Comparison of ENCODE assay signal across 12 cellular contexts in the genomic region with DNA sequence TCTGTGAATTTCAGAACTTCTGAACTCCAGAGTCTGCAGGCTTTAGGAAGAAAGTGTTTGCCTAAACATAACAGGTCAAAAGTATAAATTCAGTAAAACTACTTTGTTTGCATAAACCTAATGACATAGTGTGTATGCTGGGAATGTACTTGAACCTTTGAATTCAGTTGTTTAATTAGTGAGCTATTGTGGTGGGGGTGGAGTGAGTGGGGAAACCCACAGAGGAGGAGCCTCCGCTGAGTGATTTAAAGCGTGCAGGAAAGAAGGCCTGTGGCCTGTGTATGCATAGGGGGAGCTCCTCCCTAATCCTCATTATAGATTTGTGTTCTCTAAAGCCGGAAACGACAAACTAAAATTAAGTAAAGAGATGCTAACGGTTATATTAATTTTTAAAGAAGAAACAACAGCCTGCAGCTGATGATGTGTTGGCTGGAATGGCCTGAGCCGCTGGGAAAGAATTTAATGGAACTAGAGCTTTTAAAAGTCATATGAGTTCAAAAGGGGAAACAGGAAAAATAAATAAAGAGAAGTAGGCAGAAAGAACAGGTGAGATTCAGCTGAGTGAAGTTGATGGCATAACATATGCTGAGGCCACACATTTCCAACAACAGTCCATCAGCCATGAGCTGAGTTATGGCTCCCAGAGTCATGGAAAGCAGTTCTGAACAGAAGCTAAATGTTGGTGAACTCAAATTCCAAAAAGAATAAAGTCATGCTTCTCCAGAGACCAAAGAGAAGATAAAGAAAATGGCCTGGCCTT.
DNase-seq lines count a peak whose midpoint lies in the region; ATAC-seq and TF ChIP-seq lines count a peak whose summit lies in the region.
"Had no signal": no experiment of that assay in that cellular context is flagged by ENCODE, and none has a peak within 500 bp of the region (broad histone marks: within the 10 kb centered on the region; RNA-seq: fewer than 3 reads in every experiment).

No MANE protein-coding gene starts in this region.

- WGBS in right lobe of liver (ENCODE audit: insufficient coverage, low coverage, low lambda C conversion rate, missing lambda C conversion rate) = 30% methylated on average over 6 of the region's 6 CpGs

- intact Hi-C loops in right lobe of liver (cut with DNase I) = no loop called here

- H3K27ac ChIP-seq in right lobe of liver (no peak overlapping the region), brain microvascular endothelial cell (no peak overlapping the region)
- H3K27ac ChIP-seq: uterus had no signal

- ATAC-seq in GM18907 (IDR thresholded peaks at IDR 0.05; ENCODE audit: unreplicated experiment) (peak; percentile 92), HG02571 (IDR thresholded peaks at IDR 0.05; ENCODE audit: unreplicated experiment) (peak; percentile 91), HG03460 (IDR thresholded peaks at IDR 0.05; ENCODE audit: unreplicated experiment) (peak; percentile 87), right lobe of liver (peak in 3 of 4 donors; percentile 58 to 99 (median 71))
- ATAC-seq: natural killer cell had no signal

- no peak for DNase-seq in right lobe of liver
- DNase-seq in SKM-1 treated with dmso at 0.1 percent for 144 hours (lab: John Stamatoyannopoulos, UW; ENCODE audit: unreplicated experiment) = no peak
- no peak for DNase-seq in ACHN
- DNase-seq in NCI-H1417 treated with DMSO at 0.1 percent for 48 hours (lab: John Stamatoyannopoulos, UW) = no peak
- DNase-seq in brain microvascular endothelial cell = no peak
- DNase-seq: cerebellar nuclear complex; natural killer cell; stimulated activated CD4-positive, alpha-beta T cell treated with anti-CD3 and anti-CD28 coated beads, Interleukin-2, amount 100 ng/mL, for 48 hours; uterus had no signal

- H3K36me3 ChIP-seq in right lobe of liver (no peaks in the 10 kb centered on the region), brain microvascular endothelial cell (replicated peaks) (no peaks in the 10 kb centered on the region)
- H3K36me3 ChIP-seq: uterus had no signal

- no peaks in the 10 kb centered on the region for H3K9me3 ChIP-seq in right lobe of liver
- H3K9me3 ChIP-seq: uterus had no signal

- no peaks in the 10 kb centered on the region for H3K4me1 ChIP-seq in right lobe of liver
- H3K4me1 ChIP-seq: uterus had no signal

- in situ Hi-C loops in ACHN (cut with HindIII; ENCODE audit: low pct_ligation_motif_present, low pct_unique_long_range_greater_than_20kb, low sequenced_read_pairs) (no loop called here), brain microvascular endothelial cell (cut with HindIII; ENCODE audit: low pct_ligation_motif_present, low sequenced_read_pairs) (no loop called here)

- no peak for TF ChIP-seq CTCF in right lobe of liver (IDR thresholded peaks at IDR 0.05)
- TF ChIP-seq CTCF in brain microvascular endothelial cell (IDR thresholded peaks at IDR 0.05; ENCODE audit: low read depth, low read length, missing control alignments) = no peak

- H3K4me3 ChIP-seq in right lobe of liver (no peak overlapping the region), brain microvascular endothelial cell (ENCODE audit: low read depth, low read length) (no peak overlapping the region)
- H3K4me3 ChIP-seq: uterus had no signal

- H3K27me3 ChIP-seq in right lobe of liver (no peaks in the 10 kb centered on the region), brain microvascular endothelial cell (replicated peaks) (no peaks in the 10 kb centered on the region)
- H3K27me3 ChIP-seq: uterus had no signal

- no peak for TF ChIP-seq POLR2A in right lobe of liver (IDR thresholded peaks at IDR 0.05)
